In genomic region chr6:143215785-143216184, GRCh38 we compare ENCODE assay signal across 16 cellular contexts.
DNase-seq lines count a peak whose midpoint lies in the region; ATAC-seq and TF ChIP-seq lines count a peak whose summit lies in the region.
"Had no signal": no experiment of that assay in that cellular context is flagged by ENCODE, and none has a peak within 500 bp of the region (broad histone marks: within the 10 kb centered on the region; RNA-seq: fewer than 3 reads in every experiment).

No MANE protein-coding gene starts in this region.

- peak; percentile 39 for ATAC-seq in left ventricle myocardium superior
- peak; percentile 33 for ATAC-seq in left lung
- ATAC-seq in psoas muscle = peak; percentile 73 to 89 (median 81)
- no peak for ATAC-seq in HG03460 (IDR thresholded peaks at IDR 0.05; ENCODE audit: unreplicated experiment)
- no peak for ATAC-seq in GM21786 (IDR thresholded peaks at IDR 0.05; ENCODE audit: unreplicated experiment)
- ATAC-seq in esophagus mucosa = no peak
- ATAC-seq: GM23338, HCT116 had no signal

- H3K27ac ChIP-seq in left ventricle myocardium inferior (replicated peaks) (no peak overlapping the region), left lung (no peak overlapping the region), psoas muscle (peak overlapping the region; percentile 71), skeletal muscle tissue (ENCODE audit: low read depth, low read length) (peak overlapping the region; percentile 41)

- WGBS in psoas muscle, 3 donors = 3 to 9% (median 5%) methylated on average over 1 of the region's 1 CpG

- H3K27me3 ChIP-seq in left ventricle myocardium inferior (ENCODE audit: low read depth) (no peaks in the 10 kb centered on the region), left lung (no peaks in the 10 kb centered on the region), psoas muscle (ENCODE audit: insufficient read depth in 3 of 3, low read length in 2 of 3) (no peaks in the 10 kb centered on the region), skeletal muscle tissue (ENCODE audit: control insufficient read depth in 3 of 3, insufficient read depth in 3 of 3, low read length in 3 of 3) (no peaks in the 10 kb centered on the region)

- H3K4me3 ChIP-seq in left ventricle myocardium inferior = no peak overlapping the region
- H3K4me3 ChIP-seq in left lung = no peak overlapping the region
- no peak overlapping the region for H3K4me3 ChIP-seq in psoas muscle
- no peak overlapping the region for H3K4me3 ChIP-seq in skeletal muscle tissue (ENCODE audit: low read length in 3 of 3)
- H3K4me3 ChIP-seq: GM23338 had no signal

- no peak for DNase-seq in left ventricle myocardium superior
- DNase-seq in left ventricle myocardium inferior = no peak
- DNase-seq in left lung = no peak
- no peak for DNase-seq in psoas muscle
- DNase-seq: C1 segment of cervical spinal cord; Calu3; CD4-positive, alpha-beta memory T cell; COR-L47; DND-41; H9 had no signal

- no peaks in the 10 kb centered on the region for H3K9me3 ChIP-seq in left ventricle myocardium inferior (replicated peaks)
- no peaks in the 10 kb centered on the region for H3K9me3 ChIP-seq in left lung
- no peaks in the 10 kb centered on the region for H3K9me3 ChIP-seq in psoas muscle
- H3K9me3 ChIP-seq in skeletal muscle tissue (ENCODE audit: control insufficient read depth in 3 of 3, low read length in 3 of 3) = no peaks in the 10 kb centered on the region

- no peak overlapping the region for H3K9ac ChIP-seq in skeletal muscle tissue (ENCODE audit: low read depth in 1 of 3, low read length in 3 of 3)

- intact Hi-C loops in left ventricle myocardium superior (cut with micrococcal nuclease) (no loop called here), left ventricle myocardium inferior (cut with micrococcal nuclease) (no loop called here), left lung (cut with DNase I) (no loop called here), psoas muscle (cut with DNase I) (loop anchor here in 1 of 2 donors (10.0 kb wide), 1 partner anchor 151 kb away; the partner anchor contains the start of gene AIG1)

- peaks cover 68% of the 10 kb centered on the region for H3K4me1 ChIP-seq in left ventricle myocardium inferior
- H3K4me1 ChIP-seq in left lung = no peaks in the 10 kb centered on the region
- peaks cover 5% of the 10 kb centered on the region for H3K4me1 ChIP-seq in psoas muscle
- peaks cover 3 to 12% (median 10%) of the 10 kb centered on the region in 3 donors for H3K4me1 ChIP-seq in skeletal muscle tissue (ENCODE audit: control insufficient read depth in 3 of 3, insufficient read depth in 3 of 3, low read length in 3 of 3)

- TF ChIP-seq CTCF in left ventricle myocardium inferior (IDR thresholded peaks at IDR 0.05; ENCODE audit: borderline replicate concordance) = no peak
- no peak for TF ChIP-seq CTCF in left lung (IDR thresholded peaks at IDR 0.05)
- no peak for TF ChIP-seq CTCF in psoas muscle (IDR thresholded peaks at IDR 0.05)

- H3K36me3 ChIP-seq in left ventricle myocardium inferior (no peaks in the 10 kb centered on the region), left lung (no peaks in the 10 kb centered on the region), psoas muscle (ENCODE audit: insufficient read depth in 1 of 2, low read depth in 1 of 2) (no peaks in the 10 kb centered on the region), skeletal muscle tissue (ENCODE audit: control insufficient read depth in 3 of 3, insufficient read depth in 3 of 3, low read length in 3 of 3) (no peaks in the 10 kb centered on the region)

Comparison
In these comparisons a context has a peak if more than half of its experiments do, and no peak if none do; other contexts are left out.
1. ATAC-seq: peak in left ventricle myocardium superior (single experiment), left lung (single experiment) and psoas muscle (4 of 4); none in HG03460 (single experiment), GM21786 (single experiment) and esophagus mucosa (single experiment).
2. H3K27ac ChIP-seq: peak in psoas muscle (single experiment) and skeletal muscle tissue (single experiment); none in left ventricle myocardium inferior (single experiment) and left lung (0 of 2).